ENCODE assay signal across 23 cellular contexts in genomic region chr1:68962711-68963110, GRCh38.
DNase-seq lines count a peak whose midpoint lies in the region; ATAC-seq, FAIRE-seq and TF ChIP-seq lines count a peak whose summit lies in the region.
"Had no signal": no experiment of that assay in that cellular context is flagged by ENCODE, and none has a peak within 500 bp of the region (broad histone marks: within the 10 kb centered on the region; RNA-seq: fewer than 3 reads in every experiment).

No MANE protein-coding gene starts in this region.

- no peak overlapping the region for H2BK120ac ChIP-seq in H1 (replicated peaks; ENCODE audit: low read depth, low read length)

- no peak overlapping the region for H2BK12ac ChIP-seq in H1 (ENCODE audit: low read depth, low read length)

- no peak overlapping the region for H3K4me3 Mint-ChIP-seq in neural progenitor cell
- no peak overlapping the region for H3K4me3 Mint-ChIP-seq in progenitor cell of endocrine pancreas (ENCODE audit: low read depth)
- H3K4me3 Mint-ChIP-seq in naive thymus-derived CD4-positive, alpha-beta T cell = no peak overlapping the region
- H3K4me3 Mint-ChIP-seq: CD14-positive monocyte; CD4-positive, alpha-beta T cell; CD8-positive, alpha-beta memory T cell; H9 had no signal

- intact Hi-C loops in pancreas (cut with DNase I) = no loop called here
- intact Hi-C loops in naive thymus-derived CD4-positive, alpha-beta T cell (cut with micrococcal nuclease) = no loop called here

- WGBS in H1 (ENCODE audit: extremely low coverage in 1 of 2, insufficient coverage in 1 of 2, insufficient read length in 1 of 2, insufficient replicate concordance in 2 of 2, low coverage in 1 of 2, low lambda C conversion rate in 2 of 2, missing lambda C conversion rate in 1 of 2), 2 experiments = 74% methylated on average over 4 of the region's 4 CpGs; no CpG with 5 or more reads in 1 of the 2 experiments
- 70 to 84% methylated on average over 4 of the region's 4 CpGs for WGBS in pancreas, 2 donors

- TF ChIP-seq RAD21 in H1 (IDR thresholded peaks at IDR 0.05 in 1 of 2, conservative IDR thresholded peaks at IDR 0.05 in 1 of 2; ENCODE audit: low read depth in 2 of 2, low read length in 2 of 2) = no peak

- H3K27ac ChIP-seq in H1 (ENCODE audit: low read depth, low read length) = no peak overlapping the region
- H3K27ac ChIP-seq in neural progenitor cell = no peak overlapping the region
- no peak overlapping the region for H3K27ac ChIP-seq in pancreas
- no peak overlapping the region for H3K27ac ChIP-seq in naive thymus-derived CD4-positive, alpha-beta T cell (ENCODE audit: low read depth, low read length)
- H3K27ac ChIP-seq: 22Rv1; BLaER1 treated with 17β-estradiol and CSF1 and Interleukin-3, amounts not matched to agents 10 nM and 100 nM; GM23248 had no signal

- H3K4me1 Mint-ChIP-seq in neural progenitor cell = peaks cover 7% of the 10 kb centered on the region
- no peaks in the 10 kb centered on the region for H3K4me1 Mint-ChIP-seq in progenitor cell of endocrine pancreas (ENCODE audit: low read depth)
- H3K4me1 Mint-ChIP-seq in naive thymus-derived CD4-positive, alpha-beta T cell = no peaks in the 10 kb centered on the region
- H3K4me1 Mint-ChIP-seq: CD14-positive monocyte; CD8-positive, alpha-beta memory T cell had no signal

- H3K9me3 Mint-ChIP-seq in neural progenitor cell = peaks cover 3% of the 10 kb centered on the region
- H3K9me3 Mint-ChIP-seq in progenitor cell of endocrine pancreas (ENCODE audit: low read depth) = no peaks in the 10 kb centered on the region
- H3K9me3 Mint-ChIP-seq in naive thymus-derived CD4-positive, alpha-beta T cell = peaks cover 0 to 15% (median 3%) of the 10 kb centered on the region in 11 donors
- H3K9me3 Mint-ChIP-seq: H9 had no signal

- H3K23me2 ChIP-seq in H1 (ENCODE audit: low read depth, low read length) = no peaks in the 10 kb centered on the region; the same call in 1 of the 2 replicates

- ATAC-seq in pancreas = no peak
- no peak for ATAC-seq in naive thymus-derived CD4-positive, alpha-beta T cell
- ATAC-seq: GM12878, HCT116 had no signal

- H3K4me1 ChIP-seq in H1 (replicated peaks in 1 of 4; ENCODE audit: control insufficient read depth in 3 of 4, insufficient read depth in 4 of 4, low read length in 3 of 4) = peaks cover 0 to 7% (median 2%) of the 10 kb centered on the region in 4 experiments; a peak in 4 of 7 replicates
- H3K4me1 ChIP-seq in neural progenitor cell = peaks cover 9% of the 10 kb centered on the region
- H3K4me1 ChIP-seq in pancreas = no peaks in the 10 kb centered on the region
- no peaks in the 10 kb centered on the region for H3K4me1 ChIP-seq in naive thymus-derived CD4-positive, alpha-beta T cell (ENCODE audit: control insufficient read depth in 2 of 2, insufficient read depth in 2 of 2, low read length in 2 of 2)
- H3K4me1 ChIP-seq: BE2C had no signal

- no peaks in the 10 kb centered on the region for H3K9me3 ChIP-seq in H1 (ENCODE audit: insufficient read depth in 2 of 2, low read depth in 1 of 2, low read length in 1 of 2)
- H3K9me3 ChIP-seq in neural progenitor cell (ENCODE audit: low read depth) = no peaks in the 10 kb centered on the region
- no peaks in the 10 kb centered on the region for H3K9me3 ChIP-seq in pancreas
- H3K9me3 ChIP-seq in naive thymus-derived CD4-positive, alpha-beta T cell (ENCODE audit: control insufficient read depth in 2 of 3, low read length in 3 of 3) = peaks cover 0 to 4% (median 0%) of the 10 kb centered on the region in 3 experiments
- H3K9me3 ChIP-seq: BE2C; BLaER1 treated with 17β-estradiol and CSF1 and Interleukin-3, amounts not matched to agents 10 nM and 100 nM had no signal

- H3K27me3 Mint-ChIP-seq in neural progenitor cell (ENCODE audit: insufficient read depth, low read depth) (peaks cover 4% of the 10 kb centered on the region), progenitor cell of endocrine pancreas (no peaks in the 10 kb centered on the region)
- no peaks in the 10 kb centered on the region for H3K27me3 Mint-ChIP-seq in naive thymus-derived CD4-positive, alpha-beta T cell
- H3K27me3 Mint-ChIP-seq: CD4-positive, alpha-beta T cell had no signal

- H3K4me2 ChIP-seq in H1 (ENCODE audit: insufficient read depth in 1 of 2, low read depth in 2 of 2, low read length in 2 of 2) = no peak overlapping the region
- no peak overlapping the region for H3K4me2 ChIP-seq in neural progenitor cell
- H3K4me2 ChIP-seq: BLaER1 treated with 17β-estradiol and CSF1 and Interleukin-3, amounts not matched to agents 10 nM and 100 nM had no signal

- no peak overlapping the region for H3K56ac ChIP-seq in H1 (replicated peaks; ENCODE audit: insufficient read length, low read depth, low read length)

- no peaks in the 10 kb centered on the region for H3K36me3 Mint-ChIP-seq in neural progenitor cell
- no peaks in the 10 kb centered on the region for H3K36me3 Mint-ChIP-seq in progenitor cell of endocrine pancreas (ENCODE audit: insufficient read depth)
- H3K36me3 Mint-ChIP-seq in naive thymus-derived CD4-positive, alpha-beta T cell = no peaks in the 10 kb centered on the region
- H3K36me3 Mint-ChIP-seq: CD14-positive monocyte; CD8-positive, alpha-beta memory T cell had no signal

- H3K79me2 ChIP-seq in H1 (ENCODE audit: control insufficient read depth in 1 of 2, insufficient read depth in 2 of 2, low read length in 2 of 2) (no peaks in the 10 kb centered on the region), neural progenitor cell (ENCODE audit: low read depth) (no peaks in the 10 kb centered on the region)

- no peak overlapping the region for H3K23ac ChIP-seq in H1 (ENCODE audit: insufficient read length)

- no peak overlapping the region for H2BK15ac ChIP-seq in H1 (ENCODE audit: low read length)

- H3K4ac ChIP-seq in H1 (replicated peaks; ENCODE audit: insufficient read length, low read depth, low read length) = no peak overlapping the region

- H2AFZ ChIP-seq in H1 (ENCODE audit: low read length) (0 out of 2 replicates have a peak overlapping the region, but pooled peaks have one; percentile 8), neural progenitor cell (replicated peaks) (no peak overlapping the region)
- H2AFZ ChIP-seq: GM23248 had no signal

- no peaks in the 10 kb centered on the region for H3K27me3 ChIP-seq in H1 (replicated peaks in 1 of 4; ENCODE audit: control insufficient read depth in 3 of 4, extremely low read depth in 1 of 4, insufficient read depth in 3 of 4, low read length in 3 of 4)
- no peaks in the 10 kb centered on the region for H3K27me3 ChIP-seq in neural progenitor cell
- H3K27me3 ChIP-seq in pancreas = no peaks in the 10 kb centered on the region
- no peaks in the 10 kb centered on the region for H3K27me3 ChIP-seq in naive thymus-derived CD4-positive, alpha-beta T cell (ENCODE audit: control insufficient read depth in 2 of 2, insufficient read depth in 2 of 2, low read length in 2 of 2)
- H3K27me3 ChIP-seq: BE2C; BLaER1 treated with 17β-estradiol and CSF1 and Interleukin-3, amounts not matched to agents 10 nM and 100 nM had no signal

- H4K5ac ChIP-seq in H1 (ENCODE audit: insufficient read length, low read depth, low read length) = no peak overlapping the region

- no peaks in the 10 kb centered on the region for H3F3A ChIP-seq in neural progenitor cell (ENCODE audit: low read depth)

- H3K27ac Mint-ChIP-seq in neural progenitor cell (peak overlapping the region; percentile 25), progenitor cell of endocrine pancreas (peak overlapping the region; percentile 34)
- no peak overlapping the region for H3K27ac Mint-ChIP-seq in naive thymus-derived CD4-positive, alpha-beta T cell
- H3K27ac Mint-ChIP-seq: CD14-positive monocyte; CD4-positive, alpha-beta T cell; CD8-positive, alpha-beta memory T cell; H9 had no signal

- no peak for TF ChIP-seq POLR2A in H1 (IDR thresholded peaks at IDR 0.05; ENCODE audit: control extremely low read depth in 1 of 2, low read depth in 2 of 2, low read length in 2 of 2)

- FAIRE-seq in H1 (lab: Jason Lieb, UNC) (no peak), pancreas (lab: Jason Lieb, UNC) (no peak)
- FAIRE-seq: A204.1, D721Med, G401.6, GM12878, GM19239 had no signal

- H3K9ac ChIP-seq in H1 (replicated peaks in 1 of 4; ENCODE audit: extremely low read depth in 1 of 4, low read depth in 3 of 4, low read length in 3 of 4) (no peak overlapping the region), neural progenitor cell (no peak overlapping the region)
- H3K9ac ChIP-seq: BLaER1 treated with 17β-estradiol and CSF1 and Interleukin-3, amounts not matched to agents 10 nM and 100 nM; GM23248 had no signal

- POLR2A ChIA-PET in H1 (lab: Charles Lee; ENCODE audit: partially characterized antibody) = interaction anchor here (1.5 kb wide), 1 partner anchor 15 kb away, joined by 3 read pairs; no protein-coding TSS in a partner anchor
- POLR2A ChIA-PET in naive thymus-derived CD4-positive, alpha-beta T cell (lab: Charles Lee) = no interaction called here

- H4K8ac ChIP-seq in H1 (ENCODE audit: extremely low read depth, insufficient read depth, low read length) = no peak overlapping the region

- H4K91ac ChIP-seq in H1 (replicated peaks; ENCODE audit: insufficient read length, low read length) = no peak overlapping the region

- H3K18ac ChIP-seq in H1 (ENCODE audit: extremely low read depth, low read length) = no peak overlapping the region

- no peaks in the 10 kb centered on the region for H4K20me1 ChIP-seq in H1 (replicated peaks in 1 of 2; ENCODE audit: control insufficient read depth in 1 of 2, insufficient read depth in 2 of 2, low read length in 2 of 2)
- H4K20me1 ChIP-seq in neural progenitor cell (ENCODE audit: low read depth) = no peaks in the 10 kb centered on the region
- H4K20me1 ChIP-seq: BLaER1 treated with 17β-estradiol and CSF1 and Interleukin-3, amounts not matched to agents 10 nM and 100 nM had no signal

- H2BK20ac ChIP-seq in H1 (ENCODE audit: low read length) = no peak overlapping the region

- H2AK5ac ChIP-seq in H1 (ENCODE audit: low read depth, low read length) = no peak overlapping the region

- no peak overlapping the region for H2BK5ac ChIP-seq in H1 (ENCODE audit: low read depth, low read length)

- TF ChIP-seq EP300 in H1 (IDR thresholded peaks at IDR 0.05; ENCODE audit: borderline replicate concordance in 1 of 2, low read depth in 2 of 2, low read length in 2 of 2) = no peak

- H3K4me3 ChIP-seq in H1 (ENCODE audit: extremely low read depth in 1 of 4, insufficient read depth in 2 of 4, low read depth in 3 of 4, low read length in 4 of 4) (no peak overlapping the region), neural progenitor cell (no peak overlapping the region), pancreas (no peak overlapping the region)
- H3K4me3 ChIP-seq in naive thymus-derived CD4-positive, alpha-beta T cell (ENCODE audit: low read length) = no peak overlapping the region
- H3K4me3 ChIP-seq: BLaER1 treated with 17β-estradiol and CSF1 and Interleukin-3, amounts not matched to agents 10 nM and 100 nM; GM12878; GM23248 had no signal

- DNase-seq in Ammon's horn (ENCODE audit: low spot score) (peak; percentile 21), H1 (ENCODE audit: low read depth in 1 of 2, low spot score in 2 of 2) (no peak), neural progenitor cell (ENCODE audit: low spot score) (no peak), progenitor cell of endocrine pancreas (ENCODE audit: low spot score, unreplicated experiment) (no peak), OCI-M1 (lab: John Stamatoyannopoulos, UW) (no peak), pancreas (no peak)
- DNase-seq in naive thymus-derived CD4-positive, alpha-beta T cell = no peak
- DNase-seq: BE2C; CD4-positive, alpha-beta T cell; CD8-positive, alpha-beta memory T cell; DMS 273 treated with DMSO at 0.1 percent for 48 hours; DMS79 treated with DMSO at 0.1 percent for 48 hours; GM23248; H9 had no signal

- no peak overlapping the region for H3K14ac ChIP-seq in H1 (ENCODE audit: insufficient read length)

- H3K36me3 ChIP-seq in H1 (ENCODE audit: control insufficient read depth in 2 of 4, insufficient read depth in 4 of 4, low read length in 3 of 4) (no peaks in the 10 kb centered on the region), neural progenitor cell (no peaks in the 10 kb centered on the region), pancreas (no peaks in the 10 kb centered on the region)
- H3K36me3 ChIP-seq in naive thymus-derived CD4-positive, alpha-beta T cell (ENCODE audit: control insufficient read depth in 2 of 3, insufficient read depth in 3 of 3, low read length in 3 of 3) = no peaks in the 10 kb centered on the region
- H3K36me3 ChIP-seq: BE2C; BLaER1 treated with 17β-estradiol and CSF1 and Interleukin-3, amounts not matched to agents 10 nM and 100 nM had no signal

- CTCF ChIA-PET in H1 (lab: Charles Lee; ENCODE audit: partially characterized antibody) = interaction anchor here (0.9 kb wide), 1 partner anchor 54 kb away, joined by 3 read pairs; no protein-coding TSS in a partner anchor
- CTCF ChIA-PET in naive thymus-derived CD4-positive, alpha-beta T cell (lab: Charles Lee) = no interaction called here

- no peaks in the 10 kb centered on the region for H3K79me1 ChIP-seq in H1 (ENCODE audit: low read depth, low read length)

- TF ChIP-seq CTCF in H1 (IDR thresholded peaks at IDR 0.05; ENCODE audit: control extremely low read depth in 1 of 3, insufficient read depth in 1 of 3, low read depth in 1 of 3, low read length in 3 of 3) = no peak
- TF ChIP-seq CTCF in neural progenitor cell (IDR thresholded peaks at IDR 0.05) = no peak
- TF ChIP-seq CTCF in progenitor cell of endocrine pancreas (IDR thresholded peaks at IDR 0.05; ENCODE audit: unreplicated experiment) = no peak
- TF ChIP-seq CTCF in pancreas (IDR thresholded peaks at IDR 0.05) = no peak

Comparison
In these comparisons a context has a peak if more than half of its experiments do, and no peak if none do; other contexts are left out.
1. H3K27ac Mint-ChIP-seq: peak in neural progenitor cell (single experiment) and progenitor cell of endocrine pancreas (single experiment); none in naive thymus-derived CD4-positive, alpha-beta T cell (0 of 9).